Comparison of ENCODE assay signal across 27 cellular contexts in genomic region chr4:7737268-7737645, GRCh38.
DNase-seq lines count a peak whose midpoint lies in the region; ATAC-seq, FAIRE-seq and TF ChIP-seq lines count a peak whose summit lies in the region.
"Had no signal": no experiment of that assay in that cellular context is flagged by ENCODE, and none has a peak within 500 bp of the region (broad histone marks: within the 10 kb centered on the region; RNA-seq: fewer than 3 reads in every experiment).

No MANE protein-coding gene starts in this region.

- H3K36me3 ChIP-seq in left ventricle myocardium inferior (no peaks in the 10 kb centered on the region), heart right ventricle (no peaks in the 10 kb centered on the region), K562 (ENCODE audit: control insufficient read depth, insufficient read depth, low read length) (no peaks in the 10 kb centered on the region), kidney (ENCODE audit: control insufficient read depth in 1 of 2, insufficient read depth in 2 of 2, low read length in 2 of 2) (no peaks in the 10 kb centered on the region), mucosa of descending colon (ENCODE audit: low read depth) (no peaks in the 10 kb centered on the region)
- H3K36me3 ChIP-seq: BE2C had no signal

- H3K4me2 ChIP-seq in K562 (ENCODE audit: insufficient read depth, low read length): no peak overlapping the region

- H3K27ac ChIP-seq in left ventricle myocardium inferior (replicated peaks) (no peak overlapping the region), heart right ventricle (no peak overlapping the region), K562 (ENCODE audit: extremely low read depth, low read depth, low read length) (no peak overlapping the region), kidney (ENCODE audit: low read depth in 2 of 2, low read length in 2 of 2) (no peak overlapping the region)
- H3K27ac ChIP-seq: BLaER1 had no signal

- DNase-seq in left ventricle myocardium inferior (peak; percentile 4), heart right ventricle (no peak), K562 (ENCODE audit: extremely low read depth in 1 of 4, low spot score in 3 of 4) (no peak), kidney (peak; percentile 56), mucosa of descending colon (peak in 2 of 3 donors; percentile 5 to 27)
- DNase-seq: 8988T; BE2C; C1 segment of cervical spinal cord; CD4-positive, alpha-beta memory T cell; CD4-positive, CD25-positive, alpha-beta regulatory T cell; CD8-positive, alpha-beta memory T cell; COR-L47; DMS 273 treated with DMSO at 0.1 percent for 48 hours; DMS153; DMS53; DMS79; DND-41; GDM1 had no signal

- 74 to 77% methylated on average over 14 of the region's 14 CpGs for WGBS in heart right ventricle, 2 donors
- WGBS in K562 (ENCODE audit: insufficient coverage, low coverage, missing lambda C conversion rate): under 1% methylated on average over 13 of the region's 14 CpGs

- H3K9me3 ChIP-seq in left ventricle myocardium inferior (replicated peaks) (no peaks in the 10 kb centered on the region), heart right ventricle (peaks cover 0 to 7% (median 0%) of the 10 kb centered on the region in 11 donors), K562 (replicated peaks; ENCODE audit: control insufficient read depth, insufficient read depth, low read depth, low read length) (peaks cover 3% of the 10 kb centered on the region; the same call in 1 of the 2 replicates), kidney (ENCODE audit: control insufficient read depth in 1 of 2, low read length in 2 of 2) (no peaks in the 10 kb centered on the region), mucosa of descending colon (no peaks in the 10 kb centered on the region)
- H3K9me3 ChIP-seq: BE2C, BLaER1 had no signal

- H3K9ac ChIP-seq in K562 (ENCODE audit: insufficient read depth in 1 of 2, low read depth in 2 of 2, low read length in 2 of 2): no peak overlapping the region
- no peak overlapping the region for H3K9ac ChIP-seq in kidney (ENCODE audit: low read length in 2 of 2)
- H3K9ac ChIP-seq: BLaER1 had no signal

- POLR2A ChIA-PET in K562 (lab: Yijun Ruan, JAX): no interaction called here

- TF ChIP-seq POLR2A in K562 (conservative IDR thresholded peaks at IDR 0.05): no peak

- no peak for TF ChIP-seq EP300 in K562 (IDR thresholded peaks at IDR 0.05; ENCODE audit: low read length)

- ATAC-seq in heart right ventricle (no peak), K562 (no peak), mucosa of descending colon (no peak), HG02870 (IDR thresholded peaks at IDR 0.05; ENCODE audit: unreplicated experiment) (no peak), esophagus mucosa (no peak), GM18511 (IDR thresholded peaks at IDR 0.05; ENCODE audit: unreplicated experiment) (no peak)
- ATAC-seq: GM12878 had no signal

- H3K4me1 ChIP-seq in left ventricle myocardium inferior: no peaks in the 10 kb centered on the region
- H3K4me1 ChIP-seq in heart right ventricle: no peaks in the 10 kb centered on the region
- peaks cover 0 to 12% of the 10 kb centered on the region in 2 experiments; a peak in 1 of 5 replicates for H3K4me1 ChIP-seq in K562 (replicated peaks in 1 of 2; ENCODE audit: control insufficient read depth in 2 of 2, insufficient read depth in 2 of 2, low read length in 2 of 2)
- H3K4me1 ChIP-seq in kidney (ENCODE audit: control insufficient read depth in 1 of 2, insufficient read depth in 1 of 2, low read depth in 1 of 2, low read length in 2 of 2): no peaks in the 10 kb centered on the region
- no peaks in the 10 kb centered on the region for H3K4me1 ChIP-seq in mucosa of descending colon (ENCODE audit: low read depth)
- H3K4me1 ChIP-seq: BE2C had no signal

- no peak overlapping the region for H3K4me3 ChIP-seq in left ventricle myocardium inferior
- H3K4me3 ChIP-seq in heart right ventricle: no peak overlapping the region
- H3K4me3 ChIP-seq in K562: no peak overlapping the region
- H3K4me3 ChIP-seq in kidney (ENCODE audit: low read length in 2 of 2): no peak overlapping the region
- no peak overlapping the region for H3K4me3 ChIP-seq in mucosa of descending colon
- H3K4me3 ChIP-seq: BLaER1, GM12878 had no signal

- in situ Hi-C loops in K562 (cut with MboI): no loop called here

- intact Hi-C loops in left ventricle myocardium inferior (cut with micrococcal nuclease): no loop called here
- intact Hi-C loops in heart right ventricle (cut with DNase I): no loop called here
- intact Hi-C loops in K562 (cut with micrococcal nuclease): no loop called here
- intact Hi-C loops in kidney (cut with DNase I): no loop called here
- intact Hi-C loops in mucosa of descending colon (cut with DNase I, micrococcal nuclease): no loop called here

- TF ChIP-seq RAD21 in K562 (CRISPR knock-in tag; conservative IDR thresholded peaks at IDR 0.05 in 1 of 2, IDR thresholded peaks at IDR 0.05 in 1 of 2): no peak

- FAIRE-seq in K562 (lab: Jason Lieb, UNC) (no peak), kidney (lab: Jason Lieb, UNC) (no peak)
- FAIRE-seq: A204.1, GM12878, GM12892, GM18507, GM19239 had no signal

- H3K9me1 ChIP-seq in K562 (ENCODE audit: control insufficient read depth, insufficient read depth, low read length): no peaks in the 10 kb centered on the region

- H3K79me2 ChIP-seq in K562 (ENCODE audit: control insufficient read depth, insufficient read depth, low read length): no peaks in the 10 kb centered on the region

- H3K27me3 ChIP-seq in left ventricle myocardium inferior (ENCODE audit: low read depth): peaks cover 8% of the 10 kb centered on the region
- H3K27me3 ChIP-seq in heart right ventricle: peaks cover 0 to 6% (median 0%) of the 10 kb centered on the region in 7 donors
- H3K27me3 ChIP-seq in K562 (ENCODE audit: control insufficient read depth in 2 of 2, insufficient read depth in 2 of 2, low read length in 2 of 2): peaks cover 11 to 69% of the 10 kb centered on the region in 2 experiments; a peak in 3 of 5 replicates
- H3K27me3 ChIP-seq: BE2C, BLaER1 had no signal

- 0 out of 2 replicates have a peak, but pooled peaks cover 5% of the 10 kb centered on the region for H4K20me1 ChIP-seq in K562 (replicated peaks; ENCODE audit: control insufficient read depth, insufficient read depth, low read length)
- H4K20me1 ChIP-seq: BLaER1 had no signal

- no TSS peak for BruUV-seq in K562 (replicated peaks; lab: Mats Ljungman, UMichigan)

- TF ChIP-seq CTCF in left ventricle myocardium inferior (IDR thresholded peaks at IDR 0.05; ENCODE audit: borderline replicate concordance) (no peak), heart right ventricle (IDR thresholded peaks at IDR 0.05) (no peak), K562 (IDR thresholded peaks at IDR 0.05 in 2 of 3, conservative IDR thresholded peaks at IDR 0.05 in 1 of 3; ENCODE audit: insufficient read depth in 2 of 3, low read depth in 1 of 3, low read length in 3 of 3) (no peak), kidney (IDR thresholded peaks at IDR 0.05; ENCODE audit: borderline replicate concordance, extremely low read depth, insufficient read depth) (no peak), mucosa of descending colon (IDR thresholded peaks at IDR 0.05) (no peak)

- CTCF ChIA-PET in K562 (lab: Yijun Ruan, JAX; ENCODE audit: low intra/inter-chr PET ratio): no interaction called here

- no peak overlapping the region for H2AFZ ChIP-seq in K562 (ENCODE audit: low read depth, low read length)

TF ChIP-seq in K562, 482 proteins besides CTCF, POLR2A, EP300 and RAD21:
- TF ChIP-seq COPS2 (conservative IDR thresholded peaks at IDR 0.05): no peak
- 0 out of 2 replicates have a peak, but pooled peaks have one; percentile 29 for TF ChIP-seq ZNF263 (CRISPR knock-in tag; IDR thresholded peaks at IDR 0.05; ENCODE audit: borderline replicate concordance)
TF ChIP-seq in K562: peak in this region for 1.

Comparison
In these comparisons a context has a peak if more than half of its experiments do, and no peak if none do; other contexts are left out.
1. DNase-seq: peak in left ventricle myocardium inferior (single experiment), kidney (single experiment) and mucosa of descending colon (2 of 3); none in heart right ventricle (0 of 2) and K562 (0 of 4).